ENCODE assay signal across 10 cellular contexts in genomic region chr14:100022772-100023451, GRCh38. TPM values are rescaled to one million over a fixed set of nuclear protein-coding genes. Genes with fewer than 3 reads are reported as not detected.
DNase-seq lines count a peak whose midpoint lies in the region; ATAC-seq and TF ChIP-seq lines count a peak whose summit lies in the region.
"Had no signal": no experiment of that assay in that cellular context is flagged by ENCODE, and none has a peak within 500 bp of the region (broad histone marks: within the 10 kb centered on the region; RNA-seq: fewer than 3 reads in every experiment).

No MANE protein-coding gene starts in this region.

- TF ChIP-seq POLR2A in thyroid gland (IDR thresholded peaks at IDR 0.05) = no peak

- H3K4me3 ChIP-seq in right cardiac atrium (ENCODE audit: low read length) (no peak overlapping the region), thyroid gland (replicated peaks in 1 of 3) (no peak overlapping the region), H7 (ENCODE audit: insufficient read depth, low read depth, low read length) (no peak overlapping the region)

- peaks cover 6% of the 10 kb centered on the region for H3K4me1 ChIP-seq in right cardiac atrium (ENCODE audit: control insufficient read depth, insufficient read depth, low read length)
- H3K4me1 ChIP-seq in thyroid gland = peaks cover 0 to 6% of the 10 kb centered on the region in 2 donors

- TF ChIP-seq CTCF in thyroid gland (IDR thresholded peaks at IDR 0.05) = no peak

- H3K27me3 ChIP-seq in right cardiac atrium (ENCODE audit: control insufficient read depth, insufficient read depth) (no peaks in the 10 kb centered on the region), thyroid gland (no peaks in the 10 kb centered on the region), H7 (ENCODE audit: control insufficient read depth, insufficient read depth, low read length) (no peaks in the 10 kb centered on the region)

- H3K36me3 ChIP-seq in thyroid gland (no peaks in the 10 kb centered on the region), H7 (replicated peaks; ENCODE audit: control insufficient read depth, insufficient read depth, low read length) (no peaks in the 10 kb centered on the region)

- H3K9me3 ChIP-seq in right cardiac atrium (ENCODE audit: control insufficient read depth, low read length) (no peaks in the 10 kb centered on the region), thyroid gland (no peaks in the 10 kb centered on the region)

- DNase-seq in Right ventricle myocardium superior = peak; percentile 52
- DNase-seq in cardiac septum (ENCODE audit: low spot score) = no peak
- DNase-seq in SK-N-DZ (ENCODE audit: low spot score) = peak; percentile 12
- peak; percentile 21 to 68 (median 66) for DNase-seq in right cardiac atrium
- no peak for DNase-seq in NCI-H748 treated with DMSO at 0.1 percent for 48 hours (lab: John Stamatoyannopoulos, UW)
- no peak for DNase-seq in thyroid gland
- DNase-seq in activated CD8-positive, alpha-beta memory T cell treated with anti-CD3 and anti-CD28 coated beads, Interleukin-2, amount 50 U/mL, for 48 hours = no peak
- DNase-seq in H7 = no peak
- DNase-seq: NK-92 treated with Interleukin-12 subunit alpha and Interleukin-12 subunit beta, amount 100 ng/mL, for 24 hours; T-helper 17 cell had no signal

- intact Hi-C loops in Right ventricle myocardium superior (cut with DNase I) = no loop called here
- intact Hi-C loops in cardiac septum (cut with DNase I) = no loop called here
- intact Hi-C loops in right cardiac atrium (cut with DNase I) = no loop called here
- intact Hi-C loops in thyroid gland (cut with DNase I) = no loop called here

- ATAC-seq in Right ventricle myocardium superior (ENCODE audit: poor library complexity) = peak; percentile 67
- ATAC-seq in right cardiac atrium = peak; percentile 61 to 82
- ATAC-seq: T-helper 17 cell had no signal

- WGBS in right cardiac atrium = 61% methylated on average over 12 of the region's 12 CpGs
- WGBS in thyroid gland, 2 donors = 89% methylated on average over 11 to 12 of the region's 12 CpGs

- no peak overlapping the region for H3K27ac ChIP-seq in right cardiac atrium (ENCODE audit: low read length)
- no peak overlapping the region for H3K27ac ChIP-seq in thyroid gland

RNA-seq across cellular contexts. Expression of gene EVL, which starts 42.3 kb away (rescaled TPM):
- total RNA-seq in Right ventricle myocardium superior = 36.2 TPM
- total RNA-seq in cardiac septum = 46.3 TPM
- polyA plus RNA-seq in SK-N-DZ (2014; cell fraction: cytosol; rRNA removed) = 39.7 and 44.9 TPM in 2 replicates
- polyA plus RNA-seq in SK-N-DZ (2014; cell fraction: nucleus; rRNA removed) = 110 and 158 TPM in 2 replicates
- 10 to 100 TPM; 68.1 to 74.8 (median 71.5) TPM for total RNA-seq in right cardiac atrium
- 46.6 TPM for polyA plus RNA-seq in right cardiac atrium
- total RNA-seq in thyroid gland = 10 to 100 TPM; 24.2 to 40.1 (median 29.8) TPM
- 35.9 and 38.9 TPM in 2 replicates for total RNA-seq in H7 (2014; rRNA removed; shearing (Covaris generic))

Comparison
In these comparisons a context has a peak if more than half of its experiments do, and no peak if none do; other contexts are left out.
1. DNase-seq: peak in Right ventricle myocardium superior (single experiment), SK-N-DZ (single experiment) and right cardiac atrium (3 of 3); none in cardiac septum (single experiment), NCI-H748 treated with DMSO at 0.1 percent for 48 hours (single experiment), thyroid gland (0 of 2), activated CD8-positive, alpha-beta memory T cell treated with anti-CD3 and anti-CD28 coated beads, Interleukin-2, amount 50 U/mL, for 48 hours (single experiment) and H7 (single experiment).